Comparison of ENCODE assay signal across 2 cellular contexts in the genomic region with DNA sequence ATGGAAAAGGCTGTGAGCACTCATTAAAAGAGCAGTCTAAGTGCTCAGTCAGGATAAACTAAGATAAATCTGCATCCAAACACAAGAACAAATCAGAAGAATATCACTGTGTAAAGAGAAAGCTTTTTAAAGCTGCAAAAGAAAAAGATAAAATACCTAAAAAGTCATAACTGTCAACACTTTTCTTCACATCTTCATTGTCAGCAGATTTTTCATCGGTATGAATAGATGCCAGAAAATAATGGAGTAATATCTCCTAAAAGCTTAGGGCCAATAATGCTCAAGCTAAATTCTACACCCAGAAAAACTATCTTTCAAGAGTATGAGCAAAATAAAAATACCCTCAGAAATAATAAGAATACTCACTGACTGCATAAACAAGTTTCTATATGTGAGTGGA.
TF ChIP-seq lines count a peak whose summit lies in the region.

No MANE protein-coding gene starts in this region.

TF ChIP-seq in HepG2, 621 proteins besides CTCF, POLR2A, EP300 and RAD21:
- TF ChIP-seq ZNF639 (CRISPR knock-in tag; conservative IDR thresholded peaks at IDR 0.05): no peak
- TF ChIP-seq MAFK (conservative IDR thresholded peaks at IDR 0.05 in 1 of 2, IDR thresholded peaks at IDR 0.05 in 1 of 2; ENCODE audit: low read length in 2 of 2): peak in 1 of 2 experiments; percentile 47; a peak in 3 of 4 replicates
- TF ChIP-seq MAFF (IDR thresholded peaks at IDR 0.05; ENCODE audit: low read depth, low read length): peak; percentile 42; the same call in 1 of the 2 replicates
- TF ChIP-seq CSRNP2 (CRISPR knock-in tag; conservative IDR thresholded peaks at IDR 0.05; ENCODE audit: low read depth): no peak

TF ChIP-seq in K562, 482 proteins besides CTCF, POLR2A, EP300 and RAD21:
- TF ChIP-seq, protein P1, sequence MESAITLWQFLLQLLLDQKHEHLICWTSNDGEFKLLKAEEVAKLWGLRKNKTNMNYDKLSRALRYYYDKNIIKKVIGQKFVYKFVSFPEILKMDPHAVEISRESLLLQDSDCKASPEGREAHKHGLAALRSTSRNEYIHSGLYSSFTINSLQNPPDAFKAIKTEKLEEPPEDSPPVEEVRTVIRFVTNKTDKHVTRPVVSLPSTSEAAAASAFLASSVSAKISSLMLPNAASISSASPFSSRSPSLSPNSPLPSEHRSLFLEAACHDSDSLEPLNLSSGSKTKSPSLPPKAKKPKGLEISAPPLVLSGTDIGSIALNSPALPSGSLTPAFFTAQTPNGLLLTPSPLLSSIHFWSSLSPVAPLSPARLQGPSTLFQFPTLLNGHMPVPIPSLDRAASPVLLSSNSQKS (CRISPR knock-in tag; IDR thresholded peaks at IDR 0.05): no peak
- TF ChIP-seq SMARCE1 (IDR thresholded peaks at IDR 0.05): no peak
- no peak for TF ChIP-seq CREM (IDR thresholded peaks at IDR 0.05; ENCODE audit: low read depth)
- no peak for TF ChIP-seq GTF3C2 (IDR thresholded peaks at IDR 0.05; ENCODE audit: borderline replicate concordance, extremely low read depth, insufficient read length)
- TF ChIP-seq EZH2 (IDR thresholded peaks at IDR 0.05; ENCODE audit: borderline replicate concordance, low read depth, low read length): no peak
- peak; percentile 62 for TF ChIP-seq C11orf30 (IDR thresholded peaks at IDR 0.05; ENCODE audit: low read depth)
- no peak for TF ChIP-seq TAL1 (IDR thresholded peaks at IDR 0.05)
- TF ChIP-seq, protein P2, sequence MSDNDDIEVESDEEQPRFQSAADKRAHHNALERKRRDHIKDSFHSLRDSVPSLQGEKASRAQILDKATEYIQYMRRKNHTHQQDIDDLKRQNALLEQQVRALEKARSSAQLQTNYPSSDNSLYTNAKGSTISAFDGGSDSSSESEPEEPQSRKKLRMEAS (CRISPR knock-in tag; IDR thresholded peaks at IDR 0.05): no peak
- TF ChIP-seq MTA2 (IDR thresholded peaks at IDR 0.05; ENCODE audit: low read depth): no peak
- TF ChIP-seq MEF2A (IDR thresholded peaks at IDR 0.05; ENCODE audit: control insufficient read depth, low read depth, low read length): no peak
- peak; percentile 75 for TF ChIP-seq ZNF316 (IDR thresholded peaks at IDR 0.05)
- TF ChIP-seq GABPA (tag; conservative IDR thresholded peaks at IDR 0.05; ENCODE audit: low read depth): no peak
- TF ChIP-seq MAFG (tag; conservative IDR thresholded peaks at IDR 0.05): peak; percentile 26; the same call in 1 of the 2 replicates
